ENCODE assay signal across 39 cellular contexts in genomic region chr12:88081247-88081646, GRCh38. TPM values are rescaled to one million over a fixed set of nuclear protein-coding genes. Genes with fewer than 3 reads are reported as not detected.
"Had no signal": no experiment of that assay in that cellular context is flagged by ENCODE, and none has a peak within 500 bp of the region (broad histone marks: within the 10 kb centered on the region; RNA-seq: fewer than 3 reads in every experiment).

No MANE protein-coding gene starts in this region.

- DNase-seq: Kasumi-1, MG63, MM.1S, MV-4-11, NCI-H1048, NCI-H1092, NCI-H1092 treated with DMSO at 0.1 percent for 48 hours, NCI-H1105, NCI-H1105 treated with DMSO at 0.1 percent for 48 hours, NCI-H1417, NCI-H1417 treated with DMSO at 0.1 percent for 48 hours, NCI-H1436, NCI-H1436 treated with DMSO at 0.1 percent for 48 hours, NCI-H146, NCI-H1694, NCI-H1694 treated with DMSO at 0.1 percent for 48 hours, NCI-H187, NCI-H187 treated with DMSO at 0.1 percent for 48 hours, NCI-H1930, NCI-H2029, NCI-H2029 treated with DMSO at 0.1 percent for 48 hours, NCI-H2081, NCI-H2081 treated with DMSO at 0.1 percent for 48 hours, NCI-H2107, NCI-H2171, NCI-H2171 treated with DMSO at 0.1 percent for 48 hours, NCI-H2227 treated with DMSO at 0.1 percent for 48 hours, NCI-H226, NCI-H345, NCI-H446, NCI-H446 treated with DMSO at 0.1 percent for 48 hours, NCI-H510A, NCI-H510A treated with DMSO at 0.1 percent for 48 hours, NCI-H524, NCI-H524 treated with DMSO at 0.1 percent for 48 hours had no signal

- H3K4me3 ChIP-seq: MG63 had no signal

- H3K9me3 ChIP-seq: MG63 had no signal

- H3K27me3 ChIP-seq: MG63 had no signal

RNA-seq across cellular contexts. Expression of gene C12orf50, which starts 52.0 kb away (rescaled TPM):
- total RNA-seq: LHCN-M2, M059J, MCF 10A, NCI-H460 had no signal
